In the genomic region with DNA sequence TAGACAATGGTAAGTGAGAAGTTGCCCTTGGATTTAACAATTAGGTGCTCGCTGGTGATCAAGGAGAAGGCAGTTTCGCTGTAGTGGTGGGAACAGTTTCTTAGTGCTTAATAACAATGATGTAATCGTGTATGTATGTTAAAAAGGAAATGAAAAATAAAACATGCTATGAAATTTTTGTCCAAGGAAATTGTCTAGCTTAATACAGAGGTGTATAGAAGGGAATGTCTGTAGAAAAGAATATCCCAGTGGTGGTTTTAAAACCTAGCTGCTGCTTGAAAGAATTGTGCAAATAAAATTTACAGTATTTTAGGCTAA, we compare ENCODE assay signal across 10 cellular contexts. TPM values are rescaled to one million over a fixed set of nuclear protein-coding genes. Genes with fewer than 3 reads are reported as not detected.
DNase-seq lines count a peak whose midpoint lies in the region; ATAC-seq and TF ChIP-seq lines count a peak whose summit lies in the region.
"Had no signal": no experiment of that assay in that cellular context is flagged by ENCODE, and none has a peak within 500 bp of the region (broad histone marks: within the 10 kb centered on the region; RNA-seq: fewer than 3 reads in every experiment).

No MANE protein-coding gene starts in this region.

- TF ChIP-seq CTCF in PC-3 (conservative IDR thresholded peaks at IDR 0.05; ENCODE audit: low read depth, low read length) (no peak), stomach (IDR thresholded peaks at IDR 0.05) (no peak)

- H3K4me3 ChIP-seq in PC-3 (ENCODE audit: low read length) (no peak overlapping the region), stomach (no peak overlapping the region)

- no peaks in the 10 kb centered on the region for H4K20me1 ChIP-seq in PC-3 (ENCODE audit: low read length)

- no peaks in the 10 kb centered on the region for H3F3A ChIP-seq in PC-3 (ENCODE audit: low read length, unreplicated experiment)

- H2AFZ ChIP-seq in PC-3 (ENCODE audit: low read length): peak overlapping the region; percentile 10; the same call in 1 of the 2 replicates

- H3K79me2 ChIP-seq in PC-3 (ENCODE audit: low read length): no peaks in the 10 kb centered on the region

- no peak for TF ChIP-seq POLR2A in stomach (IDR thresholded peaks at IDR 0.05)

- peaks cover 31% of the 10 kb centered on the region for H3K4me1 ChIP-seq in PC-3 (ENCODE audit: insufficient read depth, low read length)
- peaks cover 0 to 41% (median 17%) of the 10 kb centered on the region in 4 donors for H3K4me1 ChIP-seq in stomach

- intact Hi-C loops in PC-3 (cut with micrococcal nuclease): no loop called here
- intact Hi-C loops in stomach (cut with DNase I; ENCODE audit: low total_unique reads): no loop called here

- H3K27ac ChIP-seq in PC-3 (ENCODE audit: low read length) (peak overlapping the region; percentile 52), epithelial cell of prostate (peak overlapping the region; percentile 28), stomach (peak overlapping the region in 4 of 5 donors; percentile 36 to 78 (median 68))

- H3K4me2 ChIP-seq in PC-3 (ENCODE audit: low read length): no peak overlapping the region

- H3K9ac ChIP-seq in PC-3 (ENCODE audit: low read length): no peak overlapping the region

- 72 to 83% (median 77%) methylated on average over 3 of the region's 3 CpGs for WGBS in stomach, 5 donors

- H3K36me3 ChIP-seq in PC-3 (ENCODE audit: low read depth, low read length) (0 out of 2 replicates have a peak, but pooled peaks cover 4% of the 10 kb centered on the region), stomach (peaks cover 0 to 22% (median 12%) of the 10 kb centered on the region in 4 donors)

- no peak for DNase-seq in activated CD8-positive, alpha-beta memory T cell treated with anti-CD3 and anti-CD28 coated beads, Interleukin-2, amount 10 ng/mL, durations not matched to agents 7 days and 5 days
- DNase-seq in activated CD8-positive, alpha-beta memory T cell treated with anti-CD3 and anti-CD28 coated beads, Interleukin-2, amount 50 U/mL, for 48 hours: no peak
- DNase-seq in PC-3: no peak
- no peak for DNase-seq in epithelial cell of prostate (ENCODE audit: low read depth, low spot score)
- DNase-seq in stomach: no peak
- DNase-seq in stimulated activated naive CD4-positive, alpha-beta T cell treated with Interleukin-2 at 50 U/mL for 16 hours (lab: John Stamatoyannopoulos, UW): no peak
- no peak for DNase-seq in HPDE6-E6E7 (ENCODE audit: extremely low spot score)
- DNase-seq: left colon, NCI-H2081 had no signal

- peaks cover 25% of the 10 kb centered on the region for H3K36me3 Mint-ChIP-seq in activated CD8-positive, alpha-beta memory T cell treated with anti-CD3 and anti-CD28 coated beads, Interleukin-2, amount 10 ng/mL, durations not matched to agents 7 days and 5 days

- H3K27ac Mint-ChIP-seq in activated CD8-positive, alpha-beta memory T cell treated with anti-CD3 and anti-CD28 coated beads, Interleukin-2, amount 10 ng/mL, durations not matched to agents 7 days and 5 days: peak overlapping the region; percentile 33

- no peak for ATAC-seq in activated CD8-positive, alpha-beta memory T cell treated with anti-CD3 and anti-CD28 coated beads, Interleukin-2, amount 10 ng/mL, durations not matched to agents 7 days and 5 days
- ATAC-seq in PC-3 (no peak), HG03354 (IDR thresholded peaks at IDR 0.05; ENCODE audit: poor library complexity, severe bottlenecking, unreplicated experiment) (no peak)
- ATAC-seq: left colon had no signal

- BruUV-seq in PC-3 (replicated peaks; lab: Mats Ljungman, UMichigan): no TSS peak

- H3K27me3 ChIP-seq in PC-3 (ENCODE audit: low read length) (no peaks in the 10 kb centered on the region), stomach (no peaks in the 10 kb centered on the region)

- H3K4me3 Mint-ChIP-seq in activated CD8-positive, alpha-beta memory T cell treated with anti-CD3 and anti-CD28 coated beads, Interleukin-2, amount 10 ng/mL, durations not matched to agents 7 days and 5 days: no peak overlapping the region

- H3K9me3 ChIP-seq in PC-3 (ENCODE audit: low read length): no peaks in the 10 kb centered on the region
- H3K9me3 ChIP-seq in stomach: no peaks in the 10 kb centered on the region

- H3K27me3 Mint-ChIP-seq in activated CD8-positive, alpha-beta memory T cell treated with anti-CD3 and anti-CD28 coated beads, Interleukin-2, amount 10 ng/mL, durations not matched to agents 7 days and 5 days: no peaks in the 10 kb centered on the region

- peaks cover 3% of the 10 kb centered on the region for H3K9me3 Mint-ChIP-seq in activated CD8-positive, alpha-beta memory T cell treated with anti-CD3 and anti-CD28 coated beads, Interleukin-2, amount 10 ng/mL, durations not matched to agents 7 days and 5 days (ENCODE audit: low read depth)

- POLR2A ChIA-PET in PC-3 (lab: Charles Lee; ENCODE audit: unreplicated experiment): no interaction called here

- no peak for TF ChIP-seq EP300 in stomach (IDR thresholded peaks at IDR 0.05)

- H3K4me1 Mint-ChIP-seq in activated CD8-positive, alpha-beta memory T cell treated with anti-CD3 and anti-CD28 coated beads, Interleukin-2, amount 10 ng/mL, durations not matched to agents 7 days and 5 days: peaks cover 13% of the 10 kb centered on the region

- no peaks in the 10 kb centered on the region for H3K9me2 ChIP-seq in PC-3 (replicated peaks; ENCODE audit: low read length)

- CTCF ChIA-PET in activated CD8-positive, alpha-beta memory T cell treated with anti-CD3 and anti-CD28 coated beads, Interleukin-2, amount 10 ng/mL, durations not matched to agents 7 days and 5 days (lab: Charles Lee): interaction anchor here (0.6 kb wide), 1 partner anchor 116 kb away, joined by 4 read pairs; no protein-coding TSS in a partner anchor
- CTCF ChIA-PET in PC-3 (lab: Charles Lee): no interaction called here

RNA-seq across cellular contexts. Expression of a gene that starts 53.1 kb away (rescaled TPM):
- total RNA-seq in activated CD8-positive, alpha-beta memory T cell treated with anti-CD3 and anti-CD28 coated beads, Interleukin-2, amount 10 ng/mL, durations not matched to agents 7 days and 5 days: 10 to 100 TPM in 1 of 2 experiments, 1 to 10 TPM in 1; 7.9 to 10.1 TPM
- total RNA-seq in PC-3 (2014; rRNA removed): 8.6 and 8.8 TPM in 2 replicates
- 10 to 100 TPM; 18.2 to 39.5 (median 19.8) TPM for total RNA-seq in stomach
- 10 to 100 TPM in 2 of 3 donors, 1 to 10 TPM in 1; 5.1 to 11.0 (median 10.1) TPM for polyA plus RNA-seq in stomach
